27 cellular contexts compared by ENCODE assay signal in genomic region chr12:13891902-13892301, GRCh38.
"Had no signal": no experiment of that assay in that cellular context is flagged by ENCODE, and none has a peak within 500 bp of the region (broad histone marks: within the 10 kb centered on the region; RNA-seq: fewer than 3 reads in every experiment).

No MANE protein-coding gene starts in this region.

- H3K27ac ChIP-seq: colonic mucosa, epithelial cell of prostate, esophagus squamous epithelium, gastrocnemius medialis, heart right ventricle, left ventricle myocardium inferior, lower lobe of right lung had no signal

- H3K9me3 ChIP-seq: colonic mucosa, esophagus squamous epithelium, gastrocnemius medialis, heart right ventricle, left ventricle myocardium inferior, lower lobe of right lung, mucosa of descending colon had no signal

- DNase-seq: colonic mucosa; cortex of kidney; effector CD8-positive, alpha-beta T cell; effector memory CD8-positive, alpha-beta T cell; endodermal cell; erythroblast; esophagus squamous epithelium; foreskin fibroblast; foreskin melanocyte; gastrocnemius medialis; glutamatergic neuron; head of caudate nucleus; heart right ventricle; hippocampal formation; left colon; left ventricle myocardium inferior; lower lobe of right lung; mesenchymal stem cell; mucosa of descending colon; naive B cell; naive thymus-derived CD8-positive, alpha-beta T cell had no signal

- H3K36me3 ChIP-seq: colonic mucosa, esophagus squamous epithelium, gastrocnemius medialis, heart right ventricle, left ventricle myocardium inferior, lower lobe of right lung had no signal

- H3K4me1 ChIP-seq: colonic mucosa, esophagus squamous epithelium, gastrocnemius medialis, heart right ventricle, left ventricle myocardium inferior, lower lobe of right lung had no signal

- H3K27me3 ChIP-seq: colonic mucosa, esophagus squamous epithelium, gastrocnemius medialis had no signal

- H3K4me3 ChIP-seq: colonic mucosa, esophagus squamous epithelium, gastrocnemius medialis, heart right ventricle, left ventricle myocardium inferior, lower lobe of right lung, mucosa of descending colon had no signal

- ATAC-seq: effector memory CD8-positive, alpha-beta T cell; esophagus mucosa; gastrocnemius medialis; heart right ventricle; left colon; left lobe of liver; lower lobe of right lung; mucosa of descending colon; naive thymus-derived CD8-positive, alpha-beta T cell had no signal

- FAIRE-seq: endometrium, islet of Langerhans, keratinocyte had no signal
